1 cellular context compared by ENCODE assay signal in genomic region chr6:46156701-46157100, GRCh38.
TF ChIP-seq lines count a peak whose summit lies in the region.

No MANE protein-coding gene starts in this region.

TF ChIP-seq in GM23338, 12 proteins besides CTCF, POLR2A, EP300 and RAD21:
- TF ChIP-seq, protein P1, sequence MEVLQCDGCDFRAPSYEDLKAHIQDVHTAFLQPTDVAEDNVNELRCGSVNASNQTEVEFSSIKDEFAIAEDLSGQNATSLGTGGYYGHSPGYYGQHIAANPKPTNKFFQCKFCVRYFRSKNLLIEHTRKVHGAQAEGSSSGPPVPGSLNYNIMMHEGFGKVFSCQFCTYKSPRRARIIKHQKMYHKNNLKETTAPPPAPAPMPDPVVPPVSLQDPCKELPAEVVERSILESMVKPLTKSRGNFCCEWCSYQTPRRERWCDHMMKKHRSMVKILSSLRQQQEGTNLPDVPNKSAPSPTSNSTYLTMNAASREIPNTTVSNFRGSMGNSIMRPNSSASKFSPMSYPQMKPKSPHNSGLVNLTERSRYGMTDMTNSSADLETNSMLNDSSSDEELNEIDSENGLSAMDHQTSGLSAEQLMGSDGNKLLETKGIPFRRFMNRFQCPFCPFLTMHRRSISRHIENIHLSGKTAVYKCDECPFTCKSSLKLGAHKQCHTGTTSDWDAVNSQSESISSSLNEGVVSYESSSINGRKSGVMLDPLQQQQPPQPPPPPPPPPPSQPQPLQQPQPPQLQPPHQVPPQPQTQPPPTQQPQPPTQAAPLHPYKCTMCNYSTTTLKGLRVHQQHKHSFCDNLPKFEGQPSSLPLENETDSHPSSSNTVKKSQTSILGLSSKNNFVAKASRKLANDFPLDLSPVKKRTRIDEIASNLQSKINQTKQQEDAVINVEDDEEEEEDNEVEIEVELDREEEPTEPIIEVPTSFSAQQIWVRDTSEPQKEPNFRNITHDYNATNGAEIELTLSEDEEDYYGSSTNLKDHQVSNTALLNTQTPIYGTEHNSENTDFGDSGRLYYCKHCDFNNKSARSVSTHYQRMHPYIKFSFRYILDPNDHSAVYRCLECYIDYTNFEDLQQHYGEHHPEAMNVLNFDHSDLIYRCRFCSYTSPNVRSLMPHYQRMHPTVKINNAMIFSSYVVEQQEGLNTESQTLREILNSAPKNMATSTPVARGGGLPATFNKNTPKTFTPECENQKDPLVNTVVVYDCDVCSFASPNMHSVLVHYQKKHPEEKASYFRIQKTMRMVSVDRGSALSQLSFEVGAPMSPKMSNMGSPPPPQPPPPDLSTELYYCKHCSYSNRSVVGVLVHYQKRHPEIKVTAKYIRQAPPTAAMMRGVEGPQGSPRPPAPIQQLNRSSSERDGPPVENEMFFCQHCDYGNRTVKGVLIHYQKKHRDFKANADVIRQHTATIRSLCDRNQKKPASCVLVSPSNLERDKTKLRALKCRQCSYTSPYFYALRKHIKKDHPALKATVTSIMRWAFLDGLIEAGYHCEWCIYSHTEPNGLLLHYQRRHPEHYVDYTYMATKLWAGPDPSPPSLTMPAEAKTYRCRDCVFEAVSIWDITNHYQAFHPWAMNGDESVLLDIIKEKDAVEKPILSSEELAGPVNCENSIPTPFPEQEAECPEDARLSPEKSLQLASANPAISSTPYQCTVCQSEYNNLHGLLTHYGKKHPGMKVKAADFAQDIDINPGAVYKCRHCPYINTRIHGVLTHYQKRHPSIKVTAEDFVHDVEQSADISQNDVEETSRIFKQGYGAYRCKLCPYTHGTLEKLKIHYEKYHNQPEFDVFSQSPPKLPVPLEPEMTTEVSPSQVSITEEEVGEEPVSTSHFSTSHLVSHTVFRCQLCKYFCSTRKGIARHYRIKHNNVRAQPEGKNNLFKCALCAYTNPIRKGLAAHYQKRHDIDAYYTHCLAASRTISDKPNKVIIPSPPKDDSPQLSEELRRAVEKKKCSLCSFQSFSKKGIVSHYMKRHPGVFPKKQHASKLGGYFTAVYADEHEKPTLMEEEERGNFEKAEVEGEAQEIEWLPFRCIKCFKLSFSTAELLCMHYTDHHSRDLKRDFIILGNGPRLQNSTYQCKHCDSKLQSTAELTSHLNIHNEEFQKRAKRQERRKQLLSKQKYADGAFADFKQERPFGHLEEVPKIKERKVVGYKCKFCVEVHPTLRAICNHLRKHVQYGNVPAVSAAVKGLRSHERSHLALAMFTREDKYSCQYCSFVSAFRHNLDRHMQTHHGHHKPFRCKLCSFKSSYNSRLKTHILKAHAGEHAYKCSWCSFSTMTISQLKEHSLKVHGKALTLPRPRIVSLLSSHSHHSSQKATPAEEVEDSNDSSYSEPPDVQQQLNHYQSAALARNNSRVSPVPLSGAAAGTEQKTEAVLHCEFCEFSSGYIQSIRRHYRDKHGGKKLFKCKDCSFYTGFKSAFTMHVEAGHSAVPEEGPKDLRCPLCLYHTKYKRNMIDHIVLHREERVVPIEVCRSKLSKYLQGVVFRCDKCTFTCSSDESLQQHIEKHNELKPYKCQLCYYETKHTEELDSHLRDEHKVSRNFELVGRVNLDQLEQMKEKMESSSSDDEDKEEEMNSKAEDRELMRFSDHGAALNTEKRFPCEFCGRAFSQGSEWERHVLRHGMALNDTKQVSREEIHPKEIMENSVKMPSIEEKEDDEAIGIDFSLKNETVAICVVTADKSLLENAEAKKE (CRISPR knock-in tag; IDR thresholded peaks at IDR 0.05) = no peak
- TF ChIP-seq JUNB (IDR thresholded peaks at IDR 0.05; ENCODE audit: unreplicated experiment) (no peak), STAT1 (IDR thresholded peaks at IDR 0.05; ENCODE audit: unreplicated experiment) (no peak), ZNF331 (CRISPR knock-in tag; IDR thresholded peaks at IDR 0.05; ENCODE audit: low read depth) (no peak), EZH2 (IDR thresholded peaks at IDR 0.05; ENCODE audit: low read depth, unreplicated experiment) (no peak), ZNF114 (CRISPR knock-in tag; IDR thresholded peaks at IDR 0.05) (no peak), EZH2phosphoT487 (IDR thresholded peaks at IDR 0.05; ENCODE audit: unreplicated experiment) (no peak), ETS1 (IDR thresholded peaks at IDR 0.05) (no peak), NANOG (IDR thresholded peaks at IDR 0.05; ENCODE audit: borderline replicate concordance) (no peak), POLR2AphosphoS5 (IDR thresholded peaks at IDR 0.05; ENCODE audit: low read depth) (no peak), CREB1 (CRISPR knock-in tag; IDR thresholded peaks at IDR 0.05; ENCODE audit: low read depth) (no peak)
- TF ChIP-seq, protein P2, sequence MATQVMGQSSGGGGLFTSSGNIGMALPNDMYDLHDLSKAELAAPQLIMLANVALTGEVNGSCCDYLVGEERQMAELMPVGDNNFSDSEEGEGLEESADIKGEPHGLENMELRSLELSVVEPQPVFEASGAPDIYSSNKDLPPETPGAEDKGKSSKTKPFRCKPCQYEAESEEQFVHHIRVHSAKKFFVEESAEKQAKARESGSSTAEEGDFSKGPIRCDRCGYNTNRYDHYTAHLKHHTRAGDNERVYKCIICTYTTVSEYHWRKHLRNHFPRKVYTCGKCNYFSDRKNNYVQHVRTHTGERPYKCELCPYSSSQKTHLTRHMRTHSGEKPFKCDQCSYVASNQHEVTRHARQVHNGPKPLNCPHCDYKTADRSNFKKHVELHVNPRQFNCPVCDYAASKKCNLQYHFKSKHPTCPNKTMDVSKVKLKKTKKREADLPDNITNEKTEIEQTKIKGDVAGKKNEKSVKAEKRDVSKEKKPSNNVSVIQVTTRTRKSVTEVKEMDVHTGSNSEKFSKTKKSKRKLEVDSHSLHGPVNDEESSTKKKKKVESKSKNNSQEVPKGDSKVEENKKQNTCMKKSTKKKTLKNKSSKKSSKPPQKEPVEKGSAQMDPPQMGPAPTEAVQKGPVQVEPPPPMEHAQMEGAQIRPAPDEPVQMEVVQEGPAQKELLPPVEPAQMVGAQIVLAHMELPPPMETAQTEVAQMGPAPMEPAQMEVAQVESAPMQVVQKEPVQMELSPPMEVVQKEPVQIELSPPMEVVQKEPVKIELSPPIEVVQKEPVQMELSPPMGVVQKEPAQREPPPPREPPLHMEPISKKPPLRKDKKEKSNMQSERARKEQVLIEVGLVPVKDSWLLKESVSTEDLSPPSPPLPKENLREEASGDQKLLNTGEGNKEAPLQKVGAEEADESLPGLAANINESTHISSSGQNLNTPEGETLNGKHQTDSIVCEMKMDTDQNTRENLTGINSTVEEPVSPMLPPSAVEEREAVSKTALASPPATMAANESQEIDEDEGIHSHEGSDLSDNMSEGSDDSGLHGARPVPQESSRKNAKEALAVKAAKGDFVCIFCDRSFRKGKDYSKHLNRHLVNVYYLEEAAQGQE (IDR thresholded peaks at IDR 0.05; ENCODE audit: unreplicated experiment) = no peak
TF ChIP-seq in GM23338: peak in this region for 0.
